In the genomic region with DNA sequence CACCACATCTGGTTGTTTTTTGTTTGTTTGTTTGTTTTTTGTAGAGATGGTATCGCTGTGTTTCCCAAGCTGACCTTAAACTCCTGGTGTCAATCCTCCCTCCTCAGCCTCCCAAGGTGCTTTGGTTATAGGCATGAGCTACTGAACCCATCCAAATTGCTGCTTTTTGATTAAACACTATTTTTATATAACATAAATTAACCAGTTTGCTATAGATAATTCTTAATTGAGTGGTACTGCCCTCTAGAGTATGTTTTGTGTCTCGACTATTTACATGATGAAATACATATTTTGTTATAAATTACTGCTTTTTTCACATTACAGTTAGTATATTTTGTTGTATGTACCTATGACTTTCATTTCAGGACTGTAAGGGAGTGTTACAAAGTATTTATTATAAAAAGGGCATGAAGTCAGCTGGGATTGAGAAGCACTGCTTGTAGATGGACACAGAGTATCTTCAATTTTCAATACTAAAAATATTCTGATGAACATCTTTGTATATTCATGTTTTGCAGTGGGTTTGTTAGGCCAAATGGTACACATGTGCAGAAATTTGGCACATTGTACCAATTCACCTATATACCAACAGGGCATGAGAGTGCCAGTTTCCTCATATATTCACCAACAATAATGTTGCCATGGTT, we compare ENCODE assay signal across 12 cellular contexts.
DNase-seq lines count a peak whose midpoint lies in the region; ATAC-seq, FAIRE-seq and TF ChIP-seq lines count a peak whose summit lies in the region.
"Had no signal": no experiment of that assay in that cellular context is flagged by ENCODE, and none has a peak within 500 bp of the region (broad histone marks: within the 10 kb centered on the region; RNA-seq: fewer than 3 reads in every experiment).

No MANE protein-coding gene starts in this region.

- TF ChIP-seq CTCF in DOHH2 (IDR thresholded peaks at IDR 0.05; ENCODE audit: low read depth, low read length, poor library complexity, severe bottlenecking): peak; percentile 57
- peak; percentile 33 for TF ChIP-seq CTCF in RWPE1 (conservative IDR thresholded peaks at IDR 0.05; ENCODE audit: low read depth)
- peak; percentile 38 for TF ChIP-seq CTCF in fibroblast of pulmonary artery (IDR thresholded peaks at IDR 0.05; ENCODE audit: low read length, missing control alignments)

- CTCF ChIA-PET in RWPE1 (lab: Yijun Ruan, JAX): interaction anchor here (0.6 to 1.3 kb wide), 6 partner anchors 8 to 644 kb away, joined by 3 read pairs; no protein-coding TSS in a partner anchor

- H3K4me1 ChIP-seq in DOHH2 (ENCODE audit: control insufficient read depth, low read length): peaks cover 4% of the 10 kb centered on the region; the same call in 1 of the 2 replicates
- H3K4me1 ChIP-seq: SJCRH30 had no signal

- no peak overlapping the region for H3K4me2 ChIP-seq in DOHH2 (ENCODE audit: low read length)

- no peaks in the 10 kb centered on the region for H3K9me3 ChIP-seq in DOHH2 (ENCODE audit: control insufficient read depth, insufficient read depth, low read length)
- H3K9me3 ChIP-seq: SJCRH30 had no signal

- ATAC-seq in HG03039 (IDR thresholded peaks at IDR 0.05; ENCODE audit: unreplicated experiment): no peak
- no peak for ATAC-seq in HG02973 (IDR thresholded peaks at IDR 0.05; ENCODE audit: unreplicated experiment)
- ATAC-seq: activated CD8-positive, alpha-beta memory T cell treated with anti-CD3 and anti-CD28 coated beads, Interleukin-2, amount 10 ng/mL, durations not matched to agents 7 days and 5 days had no signal

- FAIRE-seq in A204.1 (lab: Jason Lieb, UNC): peak; percentile 94

- DNase-seq in RWPE1 (ENCODE audit: low spot score) (no peak), fibroblast of pulmonary artery (ENCODE audit: low read depth) (peak; percentile 47), DMS79 treated with DMSO at 0.1 percent for 48 hours (lab: John Stamatoyannopoulos, UW) (no peak), NCI-H1694 treated with DMSO at 0.1 percent for 48 hours (lab: John Stamatoyannopoulos, UW) (no peak)
- DNase-seq: activated CD8-positive, alpha-beta memory T cell treated with anti-CD3 and anti-CD28 coated beads, Interleukin-2, amount 10 ng/mL, durations not matched to agents 7 days and 5 days; cortex of kidney; NCI-H1436; SJCRH30 had no signal

- no peaks in the 10 kb centered on the region for H3K9me2 ChIP-seq in DOHH2 (replicated peaks; ENCODE audit: control insufficient read depth, low read length)

- no peaks in the 10 kb centered on the region for H3F3A ChIP-seq in DOHH2 (ENCODE audit: control insufficient read depth, insufficient read depth)

- H4K20me1 ChIP-seq in DOHH2 (ENCODE audit: control insufficient read depth, insufficient read depth, low read depth, low read length): no peaks in the 10 kb centered on the region

- no peaks in the 10 kb centered on the region for H3K79me2 ChIP-seq in DOHH2 (ENCODE audit: control insufficient read depth, low read length)

- no peak overlapping the region for H3K27ac ChIP-seq in DOHH2 (ENCODE audit: low read depth, low read length)
- no peak overlapping the region for H3K27ac ChIP-seq in RWPE1
- H3K27ac ChIP-seq: SJCRH30 had no signal

- no peaks in the 10 kb centered on the region for H3K36me3 ChIP-seq in DOHH2 (ENCODE audit: control insufficient read depth, low read length)
- H3K36me3 ChIP-seq: SJCRH30 had no signal

- H3K27me3 ChIP-seq in DOHH2 (ENCODE audit: control insufficient read depth, low read length): no peaks in the 10 kb centered on the region
- H3K27me3 ChIP-seq: SJCRH30 had no signal

- POLR2A ChIA-PET in RWPE1 (lab: Yijun Ruan, JAX; ENCODE audit: low non-redundant PET): no interaction called here

- H3K4me3 ChIP-seq in DOHH2 (ENCODE audit: low read length) (no peak overlapping the region), fibroblast of pulmonary artery (replicated peaks; ENCODE audit: low read depth, low read length) (no peak overlapping the region)
- H3K4me3 ChIP-seq: SJCRH30 had no signal
